Comparison of ENCODE assay signal across 1 cellular context in genomic region chr6:34491091-34491430, GRCh38.
TF ChIP-seq lines count a peak whose summit lies in the region.

No MANE protein-coding gene starts in this region.

TF ChIP-seq in K562, 482 proteins besides CTCF, POLR2A, EP300 and RAD21 (continued from another document and continues in another):
- TF ChIP-seq ZNF518B (CRISPR knock-in tag; IDR thresholded peaks at IDR 0.05) (no peak), TEAD1 (CRISPR knock-in tag; IDR thresholded peaks at IDR 0.05) (peak; percentile 9 to 28; a peak in 1 of 4 replicates), SMARCC2 (IDR thresholded peaks at IDR 0.05; ENCODE audit: low read depth) (no peak), MAFG (tag; conservative IDR thresholded peaks at IDR 0.05) (peak; percentile 94), CUX1 (CRISPR knock-in tag; IDR thresholded peaks at IDR 0.05) (0 out of 2 replicates have a peak, but pooled peaks have one; percentile 30), ZNF41 (CRISPR knock-in tag; conservative IDR thresholded peaks at IDR 0.05) (no peak), E2F6 (IDR thresholded peaks at IDR 0.05; ENCODE audit: borderline replicate concordance in 1 of 2, extremely low read depth in 1 of 2, insufficient read depth in 1 of 2, insufficient read length in 1 of 2, low read depth in 1 of 2, low read length in 1 of 2, poor library complexity in 1 of 2, severe bottlenecking in 1 of 2) (peak; percentile 63 to 84), MGA (IDR thresholded peaks at IDR 0.05) (peak; percentile 99), BRF2 (IDR thresholded peaks at IDR 0.05; ENCODE audit: borderline replicate concordance, insufficient read depth, insufficient read length) (no peak), ZSCAN29 (IDR thresholded peaks at IDR 0.05) (no peak), MYC (IDR thresholded peaks at IDR 0.05; ENCODE audit: low read depth, low read length) (0 out of 2 replicates have a peak, but pooled peaks have one; percentile 38), MYC (CRISPR knock-in tag; IDR thresholded peaks at IDR 0.05; ENCODE audit: borderline replicate concordance, low read depth) (no peak), PYGO2 (tag; IDR thresholded peaks at IDR 0.05) (no peak), DEAF1 (CRISPR knock-in tag; IDR thresholded peaks at IDR 0.05) (no peak), MAFK (IDR thresholded peaks at IDR 0.05; ENCODE audit: low read length) (peak; percentile 66; the same call in 1 of the 2 replicates), MAFF (IDR thresholded peaks at IDR 0.05; ENCODE audit: low read length) (peak; percentile 80), NFE2 (IDR thresholded peaks at IDR 0.05; ENCODE audit: low read depth) (peak; percentile 88), SMAD4 (CRISPR knock-in tag; conservative IDR thresholded peaks at IDR 0.05) (0 out of 2 replicates have a peak, but pooled peaks have one; percentile 25), L3MBTL2 (IDR thresholded peaks at IDR 0.05) (peak; percentile 97), RNF2 (IDR thresholded peaks at IDR 0.05) (no peak), FOS (IDR thresholded peaks at IDR 0.05; ENCODE audit: extremely low read depth, insufficient read length) (no peak), PKNOX1 (IDR thresholded peaks at IDR 0.05) (peak; percentile 32; the same call in 1 of the 2 replicates), DPF2 (IDR thresholded peaks at IDR 0.05) (peak; percentile 60; the same call in 1 of the 2 replicates), TAF1 (IDR thresholded peaks at IDR 0.05; ENCODE audit: control insufficient read depth, extremely low read depth, insufficient read depth, low read length, severe bottlenecking) (peak; percentile 44), CBX3 (IDR thresholded peaks at IDR 0.05; ENCODE audit: borderline replicate concordance in 1 of 2, low read length in 2 of 2) (peak in 1 of 2 experiments; percentile 64; a peak in 1 of 3 replicates), DDX20 (tag; IDR thresholded peaks at IDR 0.05; ENCODE audit: low read depth) (no peak), ZNF584 (CRISPR knock-in tag; IDR thresholded peaks at IDR 0.05; ENCODE audit: low read depth) (no peak), HDAC2 (IDR thresholded peaks at IDR 0.05) (peak; percentile 13; the same call in 1 of the 2 replicates), NFXL1 (CRISPR knock-in tag; IDR thresholded peaks at IDR 0.05) (no peak), ZNF780A (CRISPR knock-in tag; IDR thresholded peaks at IDR 0.05) (no peak), HSF4 (CRISPR knock-in tag; IDR thresholded peaks at IDR 0.05; ENCODE audit: borderline replicate concordance) (0 out of 2 replicates have a peak, but pooled peaks have one; percentile 36)
